In the genomic region with DNA sequence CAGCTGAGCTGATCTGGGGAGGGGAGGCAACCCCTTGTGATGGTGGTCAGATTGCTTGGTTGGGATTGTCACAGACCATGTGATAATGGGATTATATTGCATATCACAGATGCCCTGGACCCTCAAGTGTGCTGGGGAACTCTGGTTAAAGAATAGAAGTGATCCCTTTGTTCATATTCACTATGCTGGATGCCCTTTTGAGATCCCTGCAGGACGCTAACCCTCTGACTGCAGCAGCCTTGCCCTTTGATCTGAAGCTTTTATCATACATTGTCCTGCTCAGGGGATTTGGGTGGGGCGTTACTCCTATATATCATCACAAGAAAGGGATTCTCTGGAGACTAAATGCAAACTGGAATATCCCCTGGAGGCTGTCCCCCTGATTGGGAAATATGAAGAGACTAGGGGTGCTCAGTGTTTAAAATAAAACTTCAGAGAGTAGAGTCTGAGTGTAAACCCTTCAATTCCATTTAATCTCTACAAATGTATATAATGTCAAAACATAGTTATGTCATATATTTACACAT, we compare ENCODE assay signal across 15 cellular contexts.
DNase-seq lines count a peak whose midpoint lies in the region; ATAC-seq, FAIRE-seq and TF ChIP-seq lines count a peak whose summit lies in the region.
"Had no signal": no experiment of that assay in that cellular context is flagged by ENCODE, and none has a peak within 500 bp of the region (broad histone marks: within the 10 kb centered on the region; RNA-seq: fewer than 3 reads in every experiment).

No MANE protein-coding gene starts in this region.

- H3K4me3 Mint-ChIP-seq in neural progenitor cell (peak overlapping the region; percentile 63), chondrocyte (ENCODE audit: unreplicated experiment) (no peak overlapping the region)
- H3K4me3 Mint-ChIP-seq: CD14-positive monocyte, HFFc6 had no signal

- peaks cover 29% of the 10 kb centered on the region for H3K4me1 ChIP-seq in BLaER1
- H3K4me1 ChIP-seq in Karpas-422 (ENCODE audit: low read length), result peaks cover 59% of the 10 kb centered on the region
- peaks cover 3 to 5% of the 10 kb centered on the region in 2 experiments; a peak in 3 of 5 replicates for H3K4me1 ChIP-seq in K562 (replicated peaks in 1 of 2; ENCODE audit: control insufficient read depth in 2 of 2, insufficient read depth in 2 of 2, low read length in 2 of 2)
- H3K4me1 ChIP-seq in neural progenitor cell, result peaks cover 25% of the 10 kb centered on the region

- no peak for TF ChIP-seq RAD21 in K562 (CRISPR knock-in tag; conservative IDR thresholded peaks at IDR 0.05 in 1 of 2, IDR thresholded peaks at IDR 0.05 in 1 of 2)

- CTCF ChIA-PET in K562 (lab: Yijun Ruan, JAX; ENCODE audit: low intra/inter-chr PET ratio), result interaction anchor here (0.7 to 4.1 kb wide), 5 partner anchors 50 to 611 kb away, joined by 3 to 18 read pairs (median 12); no protein-coding TSS in a partner anchor

- H3K9ac ChIP-seq in BLaER1 (no peak overlapping the region), Karpas-422 (ENCODE audit: low read length) (peak overlapping the region; percentile 67), K562 (ENCODE audit: insufficient read depth in 1 of 2, low read depth in 2 of 2, low read length in 2 of 2) (no peak overlapping the region), neural progenitor cell (no peak overlapping the region)

- H3K79me2 ChIP-seq in Karpas-422 (ENCODE audit: low read length), result no peaks in the 10 kb centered on the region
- H3K79me2 ChIP-seq in K562 (ENCODE audit: control insufficient read depth, insufficient read depth, low read length), result no peaks in the 10 kb centered on the region
- H3K79me2 ChIP-seq in neural progenitor cell (ENCODE audit: low read depth), result no peaks in the 10 kb centered on the region

- no peak for TF ChIP-seq EP300 in K562 (IDR thresholded peaks at IDR 0.05; ENCODE audit: low read length)

- H3K36me3 ChIP-seq in BLaER1 (no peaks in the 10 kb centered on the region), Karpas-422 (ENCODE audit: insufficient read depth, low read length) (no peaks in the 10 kb centered on the region), K562 (ENCODE audit: control insufficient read depth, insufficient read depth, low read length) (no peaks in the 10 kb centered on the region), neural progenitor cell (no peaks in the 10 kb centered on the region)

- H3K9me3 ChIP-seq in BLaER1 (no peaks in the 10 kb centered on the region), Karpas-422 (ENCODE audit: low read length) (no peaks in the 10 kb centered on the region), K562 (replicated peaks; ENCODE audit: control insufficient read depth, insufficient read depth, low read depth, low read length) (no peaks in the 10 kb centered on the region), neural progenitor cell (ENCODE audit: low read depth) (no peaks in the 10 kb centered on the region)

- ATAC-seq in K562 (no peak), GM19452 (IDR thresholded peaks at IDR 0.05; ENCODE audit: unreplicated experiment) (no peak)

- no peak overlapping the region for H2AFZ ChIP-seq in Karpas-422 (ENCODE audit: low read length)
- no peak overlapping the region for H2AFZ ChIP-seq in K562 (ENCODE audit: low read depth, low read length)
- no peak overlapping the region for H2AFZ ChIP-seq in neural progenitor cell (replicated peaks)

- H3K4me1 Mint-ChIP-seq in neural progenitor cell (peaks cover 56% of the 10 kb centered on the region), chondrocyte (ENCODE audit: low read depth) (peaks cover 5% of the 10 kb centered on the region)

- H4K20me1 ChIP-seq in BLaER1, result no peaks in the 10 kb centered on the region
- H4K20me1 ChIP-seq in Karpas-422 (ENCODE audit: insufficient read depth, low read depth, low read length), result no peaks in the 10 kb centered on the region
- 0 out of 2 replicates have a peak, but pooled peaks cover 3% of the 10 kb centered on the region for H4K20me1 ChIP-seq in K562 (replicated peaks; ENCODE audit: control insufficient read depth, insufficient read depth, low read length)
- no peaks in the 10 kb centered on the region for H4K20me1 ChIP-seq in neural progenitor cell (ENCODE audit: low read depth)

- H3K27ac ChIP-seq in BLaER1 (no peak overlapping the region), Karpas-422 (ENCODE audit: low read length) (peak overlapping the region; percentile 95), K562 (ENCODE audit: extremely low read depth, low read depth, low read length) (no peak overlapping the region), neural progenitor cell (no peak overlapping the region)

- H3K36me3 Mint-ChIP-seq in neural progenitor cell (no peaks in the 10 kb centered on the region), chondrocyte (ENCODE audit: low read depth) (peaks cover 2% of the 10 kb centered on the region)
- H3K36me3 Mint-ChIP-seq: CD14-positive monocyte had no signal

- peak overlapping the region; percentile 93 for H3K27ac Mint-ChIP-seq in neural progenitor cell
- H3K27ac Mint-ChIP-seq in chondrocyte (ENCODE audit: unreplicated experiment), result no peak overlapping the region
- H3K27ac Mint-ChIP-seq: HFFc6 had no signal

- no peaks in the 10 kb centered on the region for H3K9me2 ChIP-seq in Karpas-422 (replicated peaks; ENCODE audit: insufficient read depth, low read length)

- DNase-seq in Karpas-422 (peak; percentile 87), K562 (ENCODE audit: extremely low read depth in 1 of 4, low spot score in 3 of 4) (no peak), neural progenitor cell (ENCODE audit: low spot score) (peak; percentile 50), chondrocyte (ENCODE audit: low spot score) (no peak), H54 (ENCODE audit: insufficient read length, low spot score) (no peak)
- DNase-seq: ACHN, DMS 273 treated with DMSO at 0.1 percent for 48 hours, GOT3, HCEC 1CT, HFFc6 had no signal

- peaks cover 19% of the 10 kb centered on the region for H3K27me3 ChIP-seq in BLaER1
- no peaks in the 10 kb centered on the region for H3K27me3 ChIP-seq in Karpas-422 (ENCODE audit: low read length)
- H3K27me3 ChIP-seq in K562 (ENCODE audit: control insufficient read depth in 2 of 2, insufficient read depth in 2 of 2, low read length in 2 of 2), result peaks cover 36 to 37% of the 10 kb centered on the region in 2 experiments
- peaks cover 87% of the 10 kb centered on the region for H3K27me3 ChIP-seq in neural progenitor cell

- H3K9me3 Mint-ChIP-seq in neural progenitor cell (peaks cover 11% of the 10 kb centered on the region), chondrocyte (ENCODE audit: low read depth) (peaks cover 4% of the 10 kb centered on the region)
- H3K9me3 Mint-ChIP-seq: HFFc6 had no signal

- TF ChIP-seq POLR2A in K562 (conservative IDR thresholded peaks at IDR 0.05) (no peak), H54 (IDR thresholded peaks at IDR 0.05; ENCODE audit: low read depth, low read length) (no peak)

- BruUV-seq in K562 (replicated peaks; lab: Mats Ljungman, UMichigan), result no TSS peak

- TF ChIP-seq CTCF in K562 (IDR thresholded peaks at IDR 0.05 in 2 of 3, conservative IDR thresholded peaks at IDR 0.05 in 1 of 3; ENCODE audit: insufficient read depth in 2 of 3, low read depth in 1 of 3, low read length in 3 of 3), result no peak
- no peak for TF ChIP-seq CTCF in neural progenitor cell (IDR thresholded peaks at IDR 0.05)
- TF ChIP-seq CTCF in chondrocyte (IDR thresholded peaks at IDR 0.05), result no peak

- 1% methylated on average over 2 of the region's 2 CpGs for WGBS in K562 (ENCODE audit: insufficient coverage, low coverage, missing lambda C conversion rate)

- FAIRE-seq in K562 (lab: Jason Lieb, UNC), result no peak
- no peak for FAIRE-seq in H54 (lab: Jason Lieb, UNC)
- FAIRE-seq: GM12878, HTR-8/SVneo had no signal

- peak overlapping the region; percentile 46 for H3K4me2 ChIP-seq in BLaER1
- peak overlapping the region; percentile 78 for H3K4me2 ChIP-seq in Karpas-422 (ENCODE audit: low read depth, low read length, poor library complexity, severe bottlenecking)
- no peak overlapping the region for H3K4me2 ChIP-seq in K562 (ENCODE audit: insufficient read depth, low read length)
- H3K4me2 ChIP-seq in neural progenitor cell, result peak overlapping the region; percentile 56

- in situ Hi-C loops in K562 (cut with MboI), result no loop called here

- no peaks in the 10 kb centered on the region for H3F3A ChIP-seq in neural progenitor cell (ENCODE audit: low read depth)

- H3K27me3 Mint-ChIP-seq in neural progenitor cell (ENCODE audit: insufficient read depth, low read depth) (peaks cover 7% of the 10 kb centered on the region), chondrocyte (ENCODE audit: low read depth) (peaks cover 45% of the 10 kb centered on the region)

- H3K9me1 ChIP-seq in K562 (ENCODE audit: control insufficient read depth, insufficient read depth, low read length), result no peaks in the 10 kb centered on the region

- H3K4me3 ChIP-seq in BLaER1, result no peak overlapping the region
- peak overlapping the region; percentile 53 for H3K4me3 ChIP-seq in Karpas-422 (ENCODE audit: low read length)
- H3K4me3 ChIP-seq in K562, result no peak overlapping the region
- H3K4me3 ChIP-seq in neural progenitor cell, result no peak overlapping the region
- H3K4me3 ChIP-seq: GM12878 had no signal

- POLR2A ChIA-PET in K562 (lab: Yijun Ruan, JAX), result interaction anchor here (1.2 to 12.9 kb wide), 5 partner anchors 10 to 38 kb away, joined by 3 to 110 read pairs (median 5); no protein-coding TSS in a partner anchor

- intact Hi-C loops in K562 (cut with micrococcal nuclease), result loop anchor here (2.0 to 5.0 kb wide), 4 partner anchors 43 to 283 kb away; no protein-coding TSS in a partner anchor

TF ChIP-seq in K562, 482 proteins besides CTCF, POLR2A, EP300 and RAD21 (continues in another document):
- TF ChIP-seq, protein P1, sequence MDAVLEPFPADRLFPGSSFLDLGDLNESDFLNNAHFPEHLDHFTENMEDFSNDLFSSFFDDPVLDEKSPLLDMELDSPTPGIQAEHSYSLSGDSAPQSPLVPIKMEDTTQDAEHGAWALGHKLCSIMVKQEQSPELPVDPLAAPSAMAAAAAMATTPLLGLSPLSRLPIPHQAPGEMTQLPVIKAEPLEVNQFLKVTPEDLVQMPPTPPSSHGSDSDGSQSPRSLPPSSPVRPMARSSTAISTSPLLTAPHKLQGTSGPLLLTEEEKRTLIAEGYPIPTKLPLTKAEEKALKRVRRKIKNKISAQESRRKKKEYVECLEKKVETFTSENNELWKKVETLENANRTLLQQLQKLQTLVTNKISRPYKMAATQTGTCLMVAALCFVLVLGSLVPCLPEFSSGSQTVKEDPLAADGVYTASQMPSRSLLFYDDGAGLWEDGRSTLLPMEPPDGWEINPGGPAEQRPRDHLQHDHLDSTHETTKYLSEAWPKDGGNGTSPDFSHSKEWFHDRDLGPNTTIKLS (IDR thresholded peaks at IDR 0.05; ENCODE audit: borderline replicate concordance, low read depth), result no peak
- TF ChIP-seq TARDBP (IDR thresholded peaks at IDR 0.05) (no peak), MYC (IDR thresholded peaks at IDR 0.05; ENCODE audit: low read depth, low read length) (no peak), MYC (CRISPR knock-in tag; IDR thresholded peaks at IDR 0.05; ENCODE audit: borderline replicate concordance, low read depth) (0 out of 2 replicates have a peak, but pooled peaks have one; percentile 7), TFAM (CRISPR knock-in tag; conservative IDR thresholded peaks at IDR 0.05) (no peak), ETS2 (tag; IDR thresholded peaks at IDR 0.05; ENCODE audit: borderline replicate concordance, poor library complexity, severe bottlenecking) (no peak), ZNF561 (CRISPR knock-in tag; conservative IDR thresholded peaks at IDR 0.05) (0 out of 2 replicates have a peak, but pooled peaks have one; percentile 43)

Comparison
In these comparisons a context has a peak if more than half of its experiments do, and no peak if none do; other contexts are left out.
1. DNase-seq: peak in Karpas-422 (single experiment) and neural progenitor cell (single experiment); none in K562 (0 of 4), chondrocyte (single experiment) and H54 (single experiment).